10 cellular contexts compared by ENCODE assay signal in the genomic region with DNA sequence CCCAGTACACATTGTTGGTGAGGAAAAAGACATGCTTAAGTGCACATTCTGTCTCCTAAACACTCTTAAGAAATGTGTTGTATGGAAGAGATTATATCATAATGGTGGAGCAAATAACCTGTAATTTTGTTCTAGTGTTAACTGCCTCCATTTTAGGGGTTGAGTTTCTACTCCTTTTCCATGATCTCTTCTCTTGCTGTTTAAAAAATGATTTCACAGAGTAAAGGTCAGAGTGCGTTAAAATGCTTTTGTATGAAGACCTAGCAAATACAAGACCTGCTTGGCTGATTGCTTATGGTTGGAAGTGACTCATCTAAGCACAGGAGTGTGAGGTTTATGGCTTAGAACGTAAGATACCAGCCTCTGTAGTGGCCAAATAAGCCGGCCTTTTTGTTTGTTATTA.
DNase-seq lines count a peak whose midpoint lies in the region; ATAC-seq, FAIRE-seq and TF ChIP-seq lines count a peak whose summit lies in the region.
"Had no signal": no experiment of that assay in that cellular context is flagged by ENCODE, and none has a peak within 500 bp of the region (broad histone marks: within the 10 kb centered on the region; RNA-seq: fewer than 3 reads in every experiment).

No MANE protein-coding gene starts in this region.

- no peaks in the 10 kb centered on the region for H3K9me3 ChIP-seq in endothelial cell of umbilical vein (replicated peaks; ENCODE audit: control insufficient read depth, insufficient read depth, low read length)
- no peaks in the 10 kb centered on the region for H3K9me3 ChIP-seq in upper lobe of right lung
- H3K9me3 ChIP-seq: tibial nerve had no signal

- no peaks in the 10 kb centered on the region for H4K20me1 ChIP-seq in endothelial cell of umbilical vein (replicated peaks; ENCODE audit: control insufficient read depth, extremely low read depth, insufficient read depth, low read length)

- dilution Hi-C loops in endothelial cell of umbilical vein (cut with MboI; ENCODE audit: extremely low pct_ligation_motif_present, low sequenced_read_pairs): no loop called here

- H3K36me3 ChIP-seq in endothelial cell of umbilical vein (ENCODE audit: control insufficient read depth in 2 of 2, extremely low read depth in 1 of 2, insufficient read depth in 2 of 2, low read length in 2 of 2) (peaks cover 0 to 2% of the 10 kb centered on the region in 2 experiments), upper lobe of right lung (no peaks in the 10 kb centered on the region)

- TF ChIP-seq CTCF in endothelial cell of umbilical vein (IDR thresholded peaks at IDR 0.05; ENCODE audit: extremely low read depth in 1 of 2, insufficient read depth in 1 of 2, low read depth in 1 of 2, low read length in 2 of 2) (no peak), upper lobe of right lung (IDR thresholded peaks at IDR 0.05) (no peak)

- no peak for ATAC-seq in upper lobe of right lung

- peaks cover 13% of the 10 kb centered on the region for H3K79me2 ChIP-seq in endothelial cell of umbilical vein (ENCODE audit: control insufficient read depth, insufficient read depth, low read length)

- no peak overlapping the region for H3K4me3 ChIP-seq in endothelial cell of umbilical vein (replicated peaks in 1 of 3; ENCODE audit: insufficient read depth in 1 of 3, low read depth in 1 of 3, low read length in 3 of 3)
- no peak overlapping the region for H3K4me3 ChIP-seq in upper lobe of right lung
- H3K4me3 ChIP-seq: tibial nerve had no signal

- no peaks in the 10 kb centered on the region for H3K27me3 ChIP-seq in endothelial cell of umbilical vein (ENCODE audit: control insufficient read depth in 2 of 2, insufficient read depth in 2 of 2, low read length in 2 of 2)
- H3K27me3 ChIP-seq in upper lobe of right lung: no peaks in the 10 kb centered on the region
- H3K27me3 ChIP-seq: tibial nerve had no signal

- no peak overlapping the region for H3K9ac ChIP-seq in endothelial cell of umbilical vein (replicated peaks; ENCODE audit: extremely low read depth, insufficient read depth, low read length)

- DNase-seq in NCI-H748 (lab: John Stamatoyannopoulos, UW; ENCODE audit: unreplicated experiment): peak; percentile 19
- DNase-seq in NCI-H748 treated with DMSO at 0.1 percent for 48 hours (lab: John Stamatoyannopoulos, UW): no peak
- peak; percentile 99 for DNase-seq in NCI-H69 (lab: John Stamatoyannopoulos, UW)
- DNase-seq in endothelial cell of umbilical vein (ENCODE audit: low read depth, low spot score): peak; percentile 80
- peak; percentile 89 for DNase-seq in renal cortical epithelial cell (ENCODE audit: low read depth)
- DNase-seq in upper lobe of right lung: no peak
- no peak for DNase-seq in mesenteric fat pad (ENCODE audit: low spot score)
- no peak for DNase-seq in cerebellar nuclear complex (lab: John Stamatoyannopoulos, UW)
- DNase-seq: DMS153 had no signal

- H3K4me2 ChIP-seq in endothelial cell of umbilical vein (ENCODE audit: insufficient read depth, low read length): peak overlapping the region; percentile 30

- H3K4me1 ChIP-seq in endothelial cell of umbilical vein (ENCODE audit: control insufficient read depth, extremely low read depth, insufficient read depth, low read length) (peaks cover 23% of the 10 kb centered on the region), upper lobe of right lung (peaks cover 5% of the 10 kb centered on the region)

- no peaks in the 10 kb centered on the region for H3K9me1 ChIP-seq in endothelial cell of umbilical vein (replicated peaks; ENCODE audit: control insufficient read depth, extremely low read depth, insufficient read depth, low read length)

- intact Hi-C loops in endothelial cell of umbilical vein (cut with micrococcal nuclease): loop anchor here (1.0 kb wide), 1 partner anchor 10 kb away; no protein-coding TSS in a partner anchor
- intact Hi-C loops in upper lobe of right lung (cut with DNase I): no loop called here

- BruUV-seq in endothelial cell of umbilical vein (replicated peaks; lab: Mats Ljungman, UMichigan): no TSS peak

- no peak for TF ChIP-seq POLR2A in endothelial cell of umbilical vein (IDR thresholded peaks at IDR 0.05; ENCODE audit: low read depth, low read length)

- H3K27ac ChIP-seq in endothelial cell of umbilical vein (ENCODE audit: insufficient read depth, low read depth, low read length) (no peak overlapping the region), upper lobe of right lung (no peak overlapping the region)
- H3K27ac ChIP-seq: tibial nerve had no signal

- no peak overlapping the region for H2AFZ ChIP-seq in endothelial cell of umbilical vein (ENCODE audit: low read depth, low read length)

- CTCF ChIA-PET in endothelial cell of umbilical vein (lab: Charles Lee): interaction anchor here (1.0 to 1.5 kb wide), 2 partner anchors 9 to 10 kb away, joined by 3 read pairs; no protein-coding TSS in a partner anchor

- POLR2A ChIA-PET in endothelial cell of umbilical vein (lab: Charles Lee): no interaction called here

- peak; percentile 81 for FAIRE-seq in endothelial cell of umbilical vein (lab: Jason Lieb, UNC)

TF ChIP-seq in endothelial cell of umbilical vein, 7 proteins besides CTCF, POLR2A, EP300 and RAD21:
- TF ChIP-seq GATA2 (IDR thresholded peaks at IDR 0.05; ENCODE audit: insufficient read depth, insufficient read length, low read depth, low read length) (no peak), JUN (IDR thresholded peaks at IDR 0.05; ENCODE audit: borderline replicate concordance, insufficient read depth, insufficient read length, low read depth) (peak; percentile 73), EZH2 (IDR thresholded peaks at IDR 0.05; ENCODE audit: borderline replicate concordance, low read depth, low read length, severe bottlenecking) (no peak), FOS (IDR thresholded peaks at IDR 0.05; ENCODE audit: borderline replicate concordance, insufficient read depth, low read length) (peak; percentile 81)
TF ChIP-seq in endothelial cell of umbilical vein: peak in this region for 2.

Comparison
In these comparisons a context has a peak if more than half of its experiments do, and no peak if none do; other contexts are left out.
1. DNase-seq: peak in NCI-H748 (single experiment), NCI-H69 (single experiment), endothelial cell of umbilical vein (single experiment) and renal cortical epithelial cell (single experiment); none in NCI-H748 treated with DMSO at 0.1 percent for 48 hours (single experiment), upper lobe of right lung (single experiment), mesenteric fat pad (single experiment) and cerebellar nuclear complex (0 of 2).